31 cellular contexts compared by ENCODE assay signal in the genomic region with DNA sequence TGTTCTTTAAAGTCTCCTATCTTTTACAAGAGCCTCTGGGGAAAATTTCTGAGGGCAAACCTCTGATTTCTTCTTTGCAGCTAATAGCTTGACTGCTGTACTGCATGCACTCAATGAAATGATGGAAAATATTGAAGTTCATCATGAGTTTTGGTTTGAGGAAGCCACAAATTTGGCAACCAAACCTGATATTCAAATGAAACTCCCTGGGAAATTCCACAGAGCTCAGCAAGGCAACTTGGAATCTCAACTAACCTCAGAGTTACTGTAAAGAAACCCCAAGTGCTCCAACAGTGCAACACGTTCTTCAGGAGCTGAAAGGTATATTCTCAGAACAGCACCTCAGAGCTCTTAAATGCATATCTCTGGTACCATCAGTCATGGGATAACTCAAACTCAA.
"Had no signal": no experiment of that assay in that cellular context is flagged by ENCODE, and none has a peak within 500 bp of the region (broad histone marks: within the 10 kb centered on the region; RNA-seq: fewer than 3 reads in every experiment).

No MANE protein-coding gene starts in this region.

- H3K9me3 ChIP-seq: heart right ventricle, left lung, neutrophil, ovary, prostate gland, suprapubic skin, thoracic aorta, tibial artery, upper lobe of right lung had no signal

- H3K27me3 ChIP-seq: left lung, ovary, suprapubic skin, upper lobe of right lung had no signal

- H3K4me1 ChIP-seq: heart right ventricle, left lung, neural progenitor cell, prostate gland, suprapubic skin, tibial artery, upper lobe of right lung had no signal

- ATAC-seq: heart right ventricle; left colon; left lung; naive thymus-derived CD8-positive, alpha-beta T cell; right cardiac atrium; sciatic nerve; stimulated activated effector memory CD8-positive, alpha-beta T cell treated with anti-CD3 and anti-CD28 coated beads, Interleukin-12 subunit alpha, Interleukin-12 subunit beta, amount 100 ng/mL, for 72 hours; upper lobe of right lung had no signal

- H3K79me2 ChIP-seq: hepatocyte had no signal

- H3K4me1 Mint-ChIP-seq: memory B cell; naive thymus-derived CD8-positive, alpha-beta T cell; nephron progenitor cell; neural progenitor cell; stimulated activated effector memory CD8-positive, alpha-beta T cell treated with anti-CD3 and anti-CD28 coated beads, Interleukin-12 subunit alpha, Interleukin-12 subunit beta, amount 100 ng/mL, for 72 hours had no signal

- H3K36me3 Mint-ChIP-seq: memory B cell; naive thymus-derived CD8-positive, alpha-beta T cell; neural progenitor cell; stimulated activated effector memory CD8-positive, alpha-beta T cell treated with anti-CD3 and anti-CD28 coated beads, Interleukin-12 subunit alpha, Interleukin-12 subunit beta, amount 100 ng/mL, for 72 hours had no signal

- H3K36me3 ChIP-seq: heart right ventricle, left lung, neural progenitor cell, neutrophil, ovary, prostate gland, suprapubic skin, thoracic aorta, tibial artery, upper lobe of right lung had no signal

- H3K4me3 Mint-ChIP-seq: memory B cell; naive thymus-derived CD8-positive, alpha-beta T cell; nephron progenitor cell; neural progenitor cell; stimulated activated effector memory CD8-positive, alpha-beta T cell treated with anti-CD3 and anti-CD28 coated beads, Interleukin-12 subunit alpha, Interleukin-12 subunit beta, amount 100 ng/mL, for 72 hours; stimulated activated naive CD8-positive, alpha-beta T cell treated with anti-CD3 and anti-CD28 coated beads, Interleukin-15, Interleukin-2, amounts not matched to agents 100 ng/mL and 50 ng/mL, for 24 hours had no signal

- H3K4me2 ChIP-seq: hepatocyte, neural progenitor cell had no signal

- H3K9ac ChIP-seq: neural progenitor cell had no signal

- H2AFZ ChIP-seq: hepatocyte, neural progenitor cell had no signal

- H3K27ac Mint-ChIP-seq: memory B cell; naive thymus-derived CD8-positive, alpha-beta T cell; nephron progenitor cell; neural progenitor cell; stimulated activated effector memory CD8-positive, alpha-beta T cell treated with anti-CD3 and anti-CD28 coated beads, Interleukin-12 subunit alpha, Interleukin-12 subunit beta, amount 100 ng/mL, for 72 hours; stimulated activated naive CD8-positive, alpha-beta T cell treated with anti-CD3 and anti-CD28 coated beads, Interleukin-15, Interleukin-2, amounts not matched to agents 100 ng/mL and 50 ng/mL, for 24 hours had no signal

- H3K9me3 Mint-ChIP-seq: memory B cell; naive thymus-derived CD8-positive, alpha-beta T cell; neural progenitor cell; stimulated activated effector memory CD8-positive, alpha-beta T cell treated with anti-CD3 and anti-CD28 coated beads, Interleukin-12 subunit alpha, Interleukin-12 subunit beta, amount 100 ng/mL, for 72 hours; stimulated activated naive CD8-positive, alpha-beta T cell treated with anti-CD3 and anti-CD28 coated beads, Interleukin-15, Interleukin-2, amounts not matched to agents 100 ng/mL and 50 ng/mL, for 24 hours had no signal

- DNase-seq: heart right ventricle; kidney; left colon; left lung; naive thymus-derived CD8-positive, alpha-beta T cell; nephron progenitor cell; occipital lobe; ovary; retina; right cardiac atrium; stimulated activated CD4-positive, alpha-beta T cell treated with anti-CD3 and anti-CD28 coated beads, Interleukin-12 subunit alpha, Interleukin-12 subunit beta, amount 100 ng/mL, for 4 hours; stimulated activated CD4-positive, alpha-beta T cell treated with anti-CD3 and anti-CD28 coated beads, Interleukin-15, amount 100 ng/mL, for 24 hours; stimulated activated CD4-positive, alpha-beta T cell treated with anti-CD3 and anti-CD28 coated beads, Interleukin-2, amount 100 ng/mL, for 24 hours; stimulated activated CD4-positive, alpha-beta T cell treated with anti-CD3 and anti-CD28 coated beads, Interleukin-4, amount 100 ng/mL, for 24 hours; stimulated activated naive CD4-positive, alpha-beta T cell; tibial artery; trophoblast cell; upper lobe of right lung had no signal

- FAIRE-seq: kidney, urothelium cell line had no signal

- H3K27ac ChIP-seq: heart right ventricle, hepatocyte, left lung, neural progenitor cell, neutrophil, ovary, prostate gland, skin epidermis, suprapubic skin, thoracic aorta, tibial artery, upper lobe of right lung had no signal

- H3K4me3 ChIP-seq: heart right ventricle, hepatocyte, left lung, lung, neural progenitor cell, ovary, prostate gland, skin epidermis, suprapubic skin, thoracic aorta, tibial artery, upper lobe of right lung had no signal
